1 cellular context compared by ENCODE assay signal in genomic region chr17:64492481-64493109, GRCh38.
TF ChIP-seq lines count a peak whose summit lies in the region.

No MANE protein-coding gene starts in this region.

TF ChIP-seq in GM23338, 12 proteins besides CTCF, POLR2A, EP300 and RAD21 (continued from another document):
- TF ChIP-seq ZNF462 (CRISPR knock-in tag; IDR thresholded peaks at IDR 0.05) (no peak), ZNF114 (CRISPR knock-in tag; IDR thresholded peaks at IDR 0.05) (no peak)
